Comparison of ENCODE assay signal across 1 cellular context in the genomic region with DNA sequence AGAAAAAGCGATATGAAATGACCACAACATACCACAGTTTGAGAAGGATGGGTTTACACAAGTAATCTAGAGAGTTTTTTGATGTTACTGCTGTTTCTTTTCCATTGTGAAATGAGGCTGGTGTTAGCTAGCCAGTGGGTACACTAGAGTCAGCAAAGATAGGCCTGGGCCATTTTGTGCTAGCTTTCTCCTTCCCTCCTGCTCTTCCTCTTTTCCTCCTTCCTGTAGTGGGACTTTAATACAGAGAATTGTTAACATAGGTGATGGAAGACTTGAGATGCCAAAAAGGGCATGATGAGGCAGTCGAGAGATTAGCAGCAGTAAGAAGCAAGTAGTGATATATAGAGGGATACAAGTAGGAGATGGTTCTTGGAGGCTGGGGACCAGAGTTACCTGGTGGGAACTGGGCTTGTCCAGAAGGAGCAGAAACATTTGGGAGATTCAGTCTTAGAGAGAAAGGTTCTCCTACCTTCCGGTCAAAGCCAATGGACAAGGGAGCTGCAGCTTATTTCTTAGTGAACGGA.
TF ChIP-seq lines count a peak whose summit lies in the region.

No MANE protein-coding gene starts in this region.

TF ChIP-seq in HepG2, 621 proteins besides CTCF, POLR2A, EP300 and RAD21:
- TF ChIP-seq TOPORS (CRISPR knock-in tag; IDR thresholded peaks at IDR 0.05) (no peak), ZFX (CRISPR knock-in tag; IDR thresholded peaks at IDR 0.05; ENCODE audit: low read depth) (peak; percentile 23; the same call in 1 of the 2 replicates)
